ENCODE assay signal across 8 cellular contexts in genomic region chr1:202143768-202144509, GRCh38. TPM values are rescaled to one million over a fixed set of nuclear protein-coding genes. Genes with fewer than 3 reads are reported as not detected.
A peak's percentile ranks its signal among the peaks of the same experiment; 100 is the strongest.
DNase-seq lines count a peak whose midpoint lies in the region; FAIRE-seq and TF ChIP-seq lines count a peak whose summit lies in the region.

No MANE protein-coding gene starts in this region.

- no peak for FAIRE-seq in small intestine (lab: Jason Lieb, UNC)

- DNase-seq in SIG-M5 treated with dmso at 0.1 percent for 504 hours (lab: John Stamatoyannopoulos, UW; ENCODE audit: unreplicated experiment) (peak; percentile 73), SIG-M5 (lab: John Stamatoyannopoulos, UW) (no peak), HEK293T (ENCODE audit: extremely low spot score) (peak; percentile 48), NCI-H345 treated with DMSO at 0.1 percent for 48 hours (lab: John Stamatoyannopoulos, UW; ENCODE audit: unreplicated experiment) (peak; percentile 20), ascending aorta (ENCODE audit: low spot score in 2 of 2) (peak in 1 of 2 donors; percentile 71), small intestine (peak; percentile 28), middle frontal gyrus (ENCODE audit: extremely low spot score, low spot score) (no peak)

- H3K4me3 ChIP-seq in ascending aorta: peak overlapping the region; percentile 93 to 98
- H3K4me3 ChIP-seq in iPS-18c (ENCODE audit: insufficient read depth, low read depth, low read length): peak overlapping the region; percentile 94
- H3K4me3 ChIP-seq in small intestine (ENCODE audit: low read depth in 1 of 2, low read length in 2 of 2): peak overlapping the region; percentile 97

- H3K9me3 ChIP-seq in ascending aorta (no peaks in the 10 kb centered on the region), iPS-18c (ENCODE audit: control insufficient read depth, insufficient read depth, low read length) (no peaks in the 10 kb centered on the region), small intestine (ENCODE audit: control insufficient read depth, low read depth) (no peaks in the 10 kb centered on the region)

- POLR2A ChIA-PET in HEK293T (lab: Yijun Ruan, JAX): interaction anchor here (0.9 to 3.4 kb wide), 4 partner anchors 8 to 198 kb away, joined by 3 to 14 read pairs (median 6); partner anchors contain the start of gene UBE2T

- H3K27ac ChIP-seq in ascending aorta (peak overlapping the region; percentile 96), small intestine (ENCODE audit: low read depth in 1 of 2, low read length in 1 of 2) (peak overlapping the region; percentile 72 to 91)

- intact Hi-C loops in ascending aorta (cut with DNase I): no loop called here

- H3K4me1 ChIP-seq in ascending aorta (peaks cover 3 to 21% of the 10 kb centered on the region in 2 donors), small intestine (ENCODE audit: control insufficient read depth in 2 of 2, insufficient read depth in 1 of 2, low read depth in 1 of 2, low read length in 1 of 2) (peaks cover 2 to 7% of the 10 kb centered on the region in 2 donors)

- no peaks in the 10 kb centered on the region for H3K36me3 ChIP-seq in ascending aorta
- H3K36me3 ChIP-seq in small intestine (ENCODE audit: control insufficient read depth in 2 of 2, insufficient read depth in 2 of 2, low read length in 2 of 2): no peaks in the 10 kb centered on the region

- CTCF ChIA-PET in HEK293T (lab: Yijun Ruan, JAX): interaction anchor here (0.9 to 1.1 kb wide), 4 partner anchors 8 to 43 kb away, joined by 3 to 6 read pairs (median 4); no protein-coding TSS in a partner anchor

- WGBS in small intestine, 3 donors: 0% methylated on average over 18 to 76 of the region's 76 CpGs

- H3K27me3 ChIP-seq in ascending aorta: no peaks in the 10 kb centered on the region
- H3K27me3 ChIP-seq in small intestine (ENCODE audit: control insufficient read depth in 2 of 2, insufficient read depth in 2 of 2, low read length in 2 of 2): no peaks in the 10 kb centered on the region

- TF ChIP-seq CTCF in ascending aorta (IDR thresholded peaks at IDR 0.05): no peak

TF ChIP-seq in HEK293T, 16 proteins besides CTCF, POLR2A, EP300 and RAD21:
- TF ChIP-seq LEF1 (IDR thresholded peaks at IDR 0.05; ENCODE audit: borderline replicate concordance) (no peak), PKNOX1 (IDR thresholded peaks at IDR 0.05) (no peak), ELF4 (IDR thresholded peaks at IDR 0.05) (no peak), TARDBP (IDR thresholded peaks at IDR 0.05) (no peak), FOXK2 (IDR thresholded peaks at IDR 0.05) (no peak), ZNF384 (IDR thresholded peaks at IDR 0.05) (no peak)
TF ChIP-seq in HEK293T: peak in this region for 0.

RNA-seq across cellular contexts. Expression of gene ARL8A, which starts 0.6 kb away (rescaled TPM):
- total RNA-seq in ascending aorta: 38.5 TPM
- polyA plus RNA-seq in small intestine: 10 to 100 TPM; 17.4 to 23.0 (median 22.2) TPM

RNA-seq across cellular contexts. Expression of gene PTPN7, which starts 16.5 kb away (rescaled TPM):
- not detected for total RNA-seq in ascending aorta
- 1 to 10 TPM; 1.9 to 8.9 (median 2.5) TPM for polyA plus RNA-seq in small intestine

RNA-seq across cellular contexts. Expression of gene GPR37L1, which starts 21.2 kb away (rescaled TPM):
- total RNA-seq in ascending aorta: not detected
- polyA plus RNA-seq in small intestine: under 1 TPM in 2 of 3 donors, not detected in 1; 0.22 to 0.37 TPM

RNA-seq across cellular contexts. Expression of gene LGR6, which starts 49.7 kb away (rescaled TPM):
- 26.0 TPM for total RNA-seq in ascending aorta
- polyA plus RNA-seq in small intestine: 1 to 10 TPM in 1 of 3 donors, under 1 TPM in 1, not detected in 1; 0.27 to 1.0 TPM

Comparison
In these comparisons a context has a peak if more than half of its experiments do, and no peak if none do; other contexts are left out.
1. DNase-seq: peak in SIG-M5 treated with dmso at 0.1 percent for 504 hours (single experiment), HEK293T (single experiment), NCI-H345 treated with DMSO at 0.1 percent for 48 hours (single experiment) and small intestine (single experiment); none in SIG-M5 (single experiment) and middle frontal gyrus (single experiment).
2. Peak in every context shown above with its lines, with median percentiles within 50 percentile points of each other: H3K4me3 ChIP-seq.